Comparison of ENCODE assay signal across 1 cellular context in the genomic region with DNA sequence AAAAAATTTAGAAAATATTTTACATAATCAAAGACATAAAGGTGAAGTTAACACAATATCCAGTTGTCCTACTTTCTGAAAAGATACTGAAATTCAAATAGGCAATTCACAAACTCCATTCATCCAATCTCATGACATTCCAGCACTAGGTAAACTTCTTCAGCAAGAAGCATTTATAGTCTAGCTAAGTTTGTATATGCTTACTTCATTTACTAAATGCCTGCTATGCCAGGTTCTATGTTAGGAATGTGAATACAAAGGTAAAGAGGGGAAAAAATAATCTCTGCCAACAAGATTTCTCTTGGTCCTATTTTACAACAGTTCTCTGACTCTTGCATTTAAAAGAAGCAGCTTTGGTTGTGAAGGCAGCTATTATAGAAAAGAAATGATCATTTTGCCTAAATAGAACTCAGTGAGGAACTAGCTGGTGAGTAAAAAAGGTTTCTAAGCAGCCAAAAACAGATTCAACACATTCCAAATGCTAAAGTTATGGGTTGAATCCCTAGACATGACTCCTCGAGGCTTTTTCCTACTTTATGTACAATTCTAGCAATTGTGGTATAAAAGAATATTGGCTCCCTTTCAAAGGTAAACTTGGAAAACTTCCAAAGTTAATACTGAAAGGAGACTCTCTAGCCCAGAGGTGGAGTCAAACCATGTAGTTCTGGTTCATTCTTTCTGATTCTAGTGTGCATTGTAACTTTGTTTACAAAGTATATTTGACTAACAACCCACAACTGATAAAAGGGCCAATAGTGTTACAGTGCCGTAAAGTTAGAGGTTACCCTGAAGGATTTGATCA.
TF ChIP-seq lines count a peak whose summit lies in the region.

No MANE protein-coding gene starts in this region.

TF ChIP-seq in K562, 482 proteins besides CTCF, POLR2A, EP300 and RAD21:
- TF ChIP-seq SMAD3 (CRISPR knock-in tag; conservative IDR thresholded peaks at IDR 0.05): no peak
- TF ChIP-seq BRF1 (IDR thresholded peaks at IDR 0.05; ENCODE audit: borderline replicate concordance, extremely low read depth, insufficient read length): no peak
- no peak for TF ChIP-seq BCL6 (CRISPR knock-in tag; IDR thresholded peaks at IDR 0.05)
- TF ChIP-seq NCOA1 (IDR thresholded peaks at IDR 0.05; ENCODE audit: low read depth): no peak
- TF ChIP-seq KLF6 (CRISPR knock-in tag; IDR thresholded peaks at IDR 0.05; ENCODE audit: borderline replicate concordance): no peak
- TF ChIP-seq ZNF79 (CRISPR knock-in tag; IDR thresholded peaks at IDR 0.05; ENCODE audit: low read depth): no peak
- no peak for TF ChIP-seq YBX1 (IDR thresholded peaks at IDR 0.05)
- no peak for TF ChIP-seq HOMEZ (CRISPR knock-in tag; IDR thresholded peaks at IDR 0.05)
- no peak for TF ChIP-seq KLF13 (tag; IDR thresholded peaks at IDR 0.05; ENCODE audit: borderline replicate concordance, low read depth)
- no peak for TF ChIP-seq MAFK (IDR thresholded peaks at IDR 0.05; ENCODE audit: low read length)
- no peak for TF ChIP-seq ZNF395 (CRISPR knock-in tag; IDR thresholded peaks at IDR 0.05)
- TF ChIP-seq BHLHE40 (IDR thresholded peaks at IDR 0.05; ENCODE audit: low read length): no peak
- TF ChIP-seq NELFE (IDR thresholded peaks at IDR 0.05; ENCODE audit: insufficient read depth, insufficient read length): no peak
- no peak for TF ChIP-seq HNRNPUL1 (IDR thresholded peaks at IDR 0.05; ENCODE audit: low read length)
- no peak for TF ChIP-seq TFE3 (CRISPR knock-in tag; IDR thresholded peaks at IDR 0.05)
- no peak for TF ChIP-seq ARNT (IDR thresholded peaks at IDR 0.05)
- TF ChIP-seq NR2C2 (CRISPR knock-in tag; IDR thresholded peaks at IDR 0.05): no peak
- TF ChIP-seq NR2C2 (tag; IDR thresholded peaks at IDR 0.05): no peak
- TF ChIP-seq ARID3A (IDR thresholded peaks at IDR 0.05; ENCODE audit: borderline replicate concordance, low read depth, low read length): no peak
